Comparison of ENCODE assay signal across 2 cellular contexts in the genomic region with DNA sequence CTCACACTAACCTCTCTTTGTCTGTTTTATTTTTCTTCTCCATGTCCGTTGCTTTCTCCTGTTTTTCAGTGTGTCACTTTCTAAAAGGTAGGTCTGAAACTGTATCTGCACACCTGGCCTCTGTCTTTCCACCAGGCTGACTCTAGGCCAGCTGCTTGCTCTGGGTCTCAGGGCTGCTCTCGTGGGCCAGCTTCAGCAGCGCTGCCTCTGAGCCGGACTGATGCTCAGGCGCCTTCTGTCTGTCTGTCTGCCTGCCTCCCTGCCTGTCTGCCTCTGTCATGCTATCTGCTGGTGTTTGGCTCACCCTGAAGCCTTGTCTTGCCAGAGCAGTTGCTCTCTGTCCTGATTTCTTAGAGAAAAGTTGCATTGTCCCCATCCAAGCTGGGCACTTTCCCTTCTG.
TF ChIP-seq lines count a peak whose summit lies in the region.

No MANE protein-coding gene starts in this region.

TF ChIP-seq in liver, 16 proteins besides CTCF, POLR2A, EP300 and RAD21:
- TF ChIP-seq EGR1 (IDR thresholded peaks at IDR 0.05; ENCODE audit: low read depth in 2 of 2) (no peak), RXRA (IDR thresholded peaks at IDR 0.05) (no peak), FOXA1 (IDR thresholded peaks at IDR 0.05) (no peak), TAF1 (conservative IDR thresholded peaks at IDR 0.05) (no peak), HNF4G (IDR thresholded peaks at IDR 0.05) (no peak), FOXA2 (IDR thresholded peaks at IDR 0.05) (no peak), HNF4A (conservative IDR thresholded peaks at IDR 0.05) (no peak), YY1 (IDR thresholded peaks at IDR 0.05) (no peak), JUND (IDR thresholded peaks at IDR 0.05) (no peak)
- TF ChIP-seq, protein P1, sequence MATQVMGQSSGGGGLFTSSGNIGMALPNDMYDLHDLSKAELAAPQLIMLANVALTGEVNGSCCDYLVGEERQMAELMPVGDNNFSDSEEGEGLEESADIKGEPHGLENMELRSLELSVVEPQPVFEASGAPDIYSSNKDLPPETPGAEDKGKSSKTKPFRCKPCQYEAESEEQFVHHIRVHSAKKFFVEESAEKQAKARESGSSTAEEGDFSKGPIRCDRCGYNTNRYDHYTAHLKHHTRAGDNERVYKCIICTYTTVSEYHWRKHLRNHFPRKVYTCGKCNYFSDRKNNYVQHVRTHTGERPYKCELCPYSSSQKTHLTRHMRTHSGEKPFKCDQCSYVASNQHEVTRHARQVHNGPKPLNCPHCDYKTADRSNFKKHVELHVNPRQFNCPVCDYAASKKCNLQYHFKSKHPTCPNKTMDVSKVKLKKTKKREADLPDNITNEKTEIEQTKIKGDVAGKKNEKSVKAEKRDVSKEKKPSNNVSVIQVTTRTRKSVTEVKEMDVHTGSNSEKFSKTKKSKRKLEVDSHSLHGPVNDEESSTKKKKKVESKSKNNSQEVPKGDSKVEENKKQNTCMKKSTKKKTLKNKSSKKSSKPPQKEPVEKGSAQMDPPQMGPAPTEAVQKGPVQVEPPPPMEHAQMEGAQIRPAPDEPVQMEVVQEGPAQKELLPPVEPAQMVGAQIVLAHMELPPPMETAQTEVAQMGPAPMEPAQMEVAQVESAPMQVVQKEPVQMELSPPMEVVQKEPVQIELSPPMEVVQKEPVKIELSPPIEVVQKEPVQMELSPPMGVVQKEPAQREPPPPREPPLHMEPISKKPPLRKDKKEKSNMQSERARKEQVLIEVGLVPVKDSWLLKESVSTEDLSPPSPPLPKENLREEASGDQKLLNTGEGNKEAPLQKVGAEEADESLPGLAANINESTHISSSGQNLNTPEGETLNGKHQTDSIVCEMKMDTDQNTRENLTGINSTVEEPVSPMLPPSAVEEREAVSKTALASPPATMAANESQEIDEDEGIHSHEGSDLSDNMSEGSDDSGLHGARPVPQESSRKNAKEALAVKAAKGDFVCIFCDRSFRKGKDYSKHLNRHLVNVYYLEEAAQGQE (IDR thresholded peaks at IDR 0.05) = no peak
TF ChIP-seq in liver: peak in this region for 0.

TF ChIP-seq in HepG2, 621 proteins besides CTCF, POLR2A, EP300 and RAD21:
- TF ChIP-seq, protein P2, sequence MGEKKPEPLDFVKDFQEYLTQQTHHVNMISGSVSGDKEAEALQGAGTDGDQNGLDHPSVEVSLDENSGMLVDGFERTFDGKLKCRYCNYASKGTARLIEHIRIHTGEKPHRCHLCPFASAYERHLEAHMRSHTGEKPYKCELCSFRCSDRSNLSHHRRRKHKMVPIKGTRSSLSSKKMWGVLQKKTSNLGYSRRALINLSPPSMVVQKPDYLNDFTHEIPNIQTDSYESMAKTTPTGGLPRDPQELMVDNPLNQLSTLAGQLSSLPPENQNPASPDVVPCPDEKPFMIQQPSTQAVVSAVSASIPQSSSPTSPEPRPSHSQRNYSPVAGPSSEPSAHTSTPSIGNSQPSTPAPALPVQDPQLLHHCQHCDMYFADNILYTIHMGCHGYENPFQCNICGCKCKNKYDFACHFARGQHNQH (CRISPR knock-in tag; IDR thresholded peaks at IDR 0.05) = no peak
- TF ChIP-seq, protein P3, sequence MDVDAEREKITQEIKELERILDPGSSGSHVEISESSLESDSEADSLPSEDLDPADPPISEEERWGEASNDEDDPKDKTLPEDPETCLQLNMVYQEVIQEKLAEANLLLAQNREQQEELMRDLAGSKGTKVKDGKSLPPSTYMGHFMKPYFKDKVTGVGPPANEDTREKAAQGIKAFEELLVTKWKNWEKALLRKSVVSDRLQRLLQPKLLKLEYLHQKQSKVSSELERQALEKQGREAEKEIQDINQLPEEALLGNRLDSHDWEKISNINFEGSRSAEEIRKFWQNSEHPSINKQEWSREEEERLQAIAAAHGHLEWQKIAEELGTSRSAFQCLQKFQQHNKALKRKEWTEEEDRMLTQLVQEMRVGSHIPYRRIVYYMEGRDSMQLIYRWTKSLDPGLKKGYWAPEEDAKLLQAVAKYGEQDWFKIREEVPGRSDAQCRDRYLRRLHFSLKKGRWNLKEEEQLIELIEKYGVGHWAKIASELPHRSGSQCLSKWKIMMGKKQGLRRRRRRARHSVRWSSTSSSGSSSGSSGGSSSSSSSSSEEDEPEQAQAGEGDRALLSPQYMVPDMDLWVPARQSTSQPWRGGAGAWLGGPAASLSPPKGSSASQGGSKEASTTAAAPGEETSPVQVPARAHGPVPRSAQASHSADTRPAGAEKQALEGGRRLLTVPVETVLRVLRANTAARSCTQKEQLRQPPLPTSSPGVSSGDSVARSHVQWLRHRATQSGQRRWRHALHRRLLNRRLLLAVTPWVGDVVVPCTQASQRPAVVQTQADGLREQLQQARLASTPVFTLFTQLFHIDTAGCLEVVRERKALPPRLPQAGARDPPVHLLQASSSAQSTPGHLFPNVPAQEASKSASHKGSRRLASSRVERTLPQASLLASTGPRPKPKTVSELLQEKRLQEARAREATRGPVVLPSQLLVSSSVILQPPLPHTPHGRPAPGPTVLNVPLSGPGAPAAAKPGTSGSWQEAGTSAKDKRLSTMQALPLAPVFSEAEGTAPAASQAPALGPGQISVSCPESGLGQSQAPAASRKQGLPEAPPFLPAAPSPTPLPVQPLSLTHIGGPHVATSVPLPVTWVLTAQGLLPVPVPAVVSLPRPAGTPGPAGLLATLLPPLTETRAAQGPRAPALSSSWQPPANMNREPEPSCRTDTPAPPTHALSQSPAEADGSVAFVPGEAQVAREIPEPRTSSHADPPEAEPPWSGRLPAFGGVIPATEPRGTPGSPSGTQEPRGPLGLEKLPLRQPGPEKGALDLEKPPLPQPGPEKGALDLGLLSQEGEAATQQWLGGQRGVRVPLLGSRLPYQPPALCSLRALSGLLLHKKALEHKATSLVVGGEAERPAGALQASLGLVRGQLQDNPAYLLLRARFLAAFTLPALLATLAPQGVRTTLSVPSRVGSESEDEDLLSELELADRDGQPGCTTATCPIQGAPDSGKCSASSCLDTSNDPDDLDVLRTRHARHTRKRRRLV (CRISPR knock-in tag; IDR thresholded peaks at IDR 0.05) = no peak
- TF ChIP-seq RBFOX2 (IDR thresholded peaks at IDR 0.05; ENCODE audit: low read depth, low read length) (no peak), MEIS2 (CRISPR knock-in tag; IDR thresholded peaks at IDR 0.05) (no peak), NBN (conservative IDR thresholded peaks at IDR 0.05) (no peak), TCF12 (IDR thresholded peaks at IDR 0.05) (no peak), TCF12 (CRISPR knock-in tag; IDR thresholded peaks at IDR 0.05) (no peak), ARNT2 (CRISPR knock-in tag; IDR thresholded peaks at IDR 0.05; ENCODE audit: low read depth) (no peak), TAF15 (IDR thresholded peaks at IDR 0.05; ENCODE audit: low read depth, low read length, poor library complexity, severe bottlenecking) (no peak), MLLT10 (CRISPR knock-in tag; IDR thresholded peaks at IDR 0.05) (no peak), ZNF772 (CRISPR knock-in tag; IDR thresholded peaks at IDR 0.05) (no peak), CENPT (CRISPR knock-in tag; IDR thresholded peaks at IDR 0.05; ENCODE audit: low read depth) (no peak), SRSF1 (optimal IDR thresholded peaks at IDR 0.05; ENCODE audit: low read depth, low read length) (no peak), WIZ (CRISPR knock-in tag; IDR thresholded peaks at IDR 0.05) (no peak), FOXO1 (CRISPR knock-in tag; IDR thresholded peaks at IDR 0.05) (no peak), FOXM1 (CRISPR knock-in tag; IDR thresholded peaks at IDR 0.05) (no peak), SIN3B (IDR thresholded peaks at IDR 0.05; ENCODE audit: low read length) (no peak), REXO4 (CRISPR knock-in tag; IDR thresholded peaks at IDR 0.05; ENCODE audit: borderline replicate concordance) (no peak), ZNF367 (CRISPR knock-in tag; IDR thresholded peaks at IDR 0.05; ENCODE audit: borderline replicate concordance) (no peak)
- TF ChIP-seq, protein P4, sequence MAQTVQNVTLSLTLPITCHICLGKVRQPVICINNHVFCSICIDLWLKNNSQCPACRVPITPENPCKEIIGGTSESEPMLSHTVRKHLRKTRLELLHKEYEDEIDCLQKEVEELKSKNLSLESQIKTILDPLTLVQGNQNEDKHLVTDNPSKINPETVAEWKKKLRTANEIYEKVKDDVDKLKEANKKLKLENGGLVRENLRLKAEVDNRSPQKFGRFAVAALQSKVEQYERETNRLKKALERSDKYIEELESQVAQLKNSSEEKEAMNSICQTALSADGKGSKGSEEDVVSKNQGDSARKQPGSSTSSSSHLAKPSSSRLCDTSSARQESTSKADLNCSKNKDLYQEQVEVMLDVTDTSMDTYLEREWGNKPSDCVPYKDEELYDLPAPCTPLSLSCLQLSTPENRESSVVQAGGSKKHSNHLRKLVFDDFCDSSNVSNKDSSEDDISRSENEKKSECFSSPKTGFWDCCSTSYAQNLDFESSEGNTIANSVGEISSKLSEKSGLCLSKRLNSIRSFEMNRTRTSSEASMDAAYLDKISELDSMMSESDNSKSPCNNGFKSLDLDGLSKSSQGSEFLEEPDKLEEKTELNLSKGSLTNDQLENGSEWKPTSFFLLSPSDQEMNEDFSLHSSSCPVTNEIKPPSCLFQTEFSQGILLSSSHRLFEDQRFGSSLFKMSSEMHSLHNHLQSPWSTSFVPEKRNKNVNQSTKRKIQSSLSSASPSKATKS (CRISPR knock-in tag; IDR thresholded peaks at IDR 0.05) = no peak
- TF ChIP-seq, protein P5, sequence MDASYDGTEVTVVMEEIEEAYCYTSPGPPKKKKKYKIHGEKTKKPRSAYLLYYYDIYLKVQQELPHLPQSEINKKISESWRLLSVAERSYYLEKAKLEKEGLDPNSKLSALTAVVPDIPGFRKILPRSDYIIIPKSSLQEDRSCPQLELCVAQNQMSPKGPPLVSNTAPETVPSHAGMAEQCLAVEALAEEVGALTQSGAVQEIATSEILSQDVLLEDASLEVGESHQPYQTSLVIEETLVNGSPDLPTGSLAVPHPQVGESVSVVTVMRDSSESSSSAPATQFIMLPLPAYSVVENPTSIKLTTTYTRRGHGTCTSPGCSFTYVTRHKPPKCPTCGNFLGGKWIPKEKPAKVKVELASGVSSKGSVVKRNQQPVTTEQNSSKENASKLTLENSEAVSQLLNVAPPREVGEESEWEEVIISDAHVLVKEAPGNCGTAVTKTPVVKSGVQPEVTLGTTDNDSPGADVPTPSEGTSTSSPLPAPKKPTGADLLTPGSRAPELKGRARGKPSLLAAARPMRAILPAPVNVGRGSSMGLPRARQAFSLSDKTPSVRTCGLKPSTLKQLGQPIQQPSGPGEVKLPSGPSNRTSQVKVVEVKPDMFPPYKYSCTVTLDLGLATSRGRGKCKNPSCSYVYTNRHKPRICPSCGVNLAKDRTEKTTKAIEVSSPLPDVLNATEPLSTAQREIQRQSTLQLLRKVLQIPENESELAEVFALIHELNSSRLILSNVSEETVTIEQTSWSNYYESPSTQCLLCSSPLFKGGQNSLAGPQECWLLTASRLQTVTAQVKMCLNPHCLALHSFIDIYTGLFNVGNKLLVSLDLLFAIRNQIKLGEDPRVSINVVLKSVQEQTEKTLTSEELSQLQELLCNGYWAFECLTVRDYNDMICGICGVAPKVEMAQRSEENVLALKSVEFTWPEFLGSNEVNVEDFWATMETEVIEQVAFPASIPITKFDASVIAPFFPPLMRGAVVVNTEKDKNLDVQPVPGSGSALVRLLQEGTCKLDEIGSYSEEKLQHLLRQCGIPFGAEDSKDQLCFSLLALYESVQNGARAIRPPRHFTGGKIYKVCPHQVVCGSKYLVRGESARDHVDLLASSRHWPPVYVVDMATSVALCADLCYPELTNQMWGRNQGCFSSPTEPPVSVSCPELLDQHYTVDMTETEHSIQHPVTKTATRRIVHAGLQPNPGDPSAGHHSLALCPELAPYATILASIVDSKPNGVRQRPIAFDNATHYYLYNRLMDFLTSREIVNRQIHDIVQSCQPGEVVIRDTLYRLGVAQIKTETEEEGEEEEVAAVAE (CRISPR knock-in tag; IDR thresholded peaks at IDR 0.05; ENCODE audit: borderline replicate concordance) = no peak
